ENCODE assay signal across 10 cellular contexts in the genomic region with DNA sequence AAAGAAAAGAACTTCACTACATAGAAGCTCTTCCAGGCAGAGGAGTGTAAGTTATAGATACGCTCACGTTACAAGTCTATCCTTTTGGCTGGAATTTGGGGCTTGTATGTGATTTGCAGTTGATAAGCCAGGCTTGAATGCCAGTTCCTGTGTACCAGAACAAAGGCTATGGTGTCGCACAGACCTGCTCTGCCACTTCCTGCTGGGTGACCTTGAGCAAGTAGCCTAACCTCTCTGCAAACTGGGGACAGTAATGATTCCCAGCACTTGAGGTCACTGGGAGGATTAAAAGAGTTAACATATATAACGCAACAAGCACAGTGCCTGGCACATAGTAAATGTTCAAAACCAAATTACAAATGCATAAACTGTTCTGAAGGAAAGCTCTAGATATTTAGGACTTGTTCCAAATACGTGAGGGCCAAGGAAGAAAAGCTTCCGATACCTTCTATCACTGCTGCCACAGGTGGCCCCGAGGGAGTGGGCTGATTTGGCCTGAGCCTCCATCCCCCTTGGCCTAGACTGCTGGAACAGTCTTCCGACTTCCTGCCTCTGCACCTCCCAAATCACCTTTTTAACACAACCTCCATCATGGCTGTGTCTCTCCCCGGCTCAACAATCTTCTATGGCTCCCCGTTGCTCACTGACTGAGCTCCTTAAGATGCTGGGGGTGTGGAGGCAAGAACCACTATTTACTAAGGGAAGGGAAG. TPM values are rescaled to one million over a fixed set of nuclear protein-coding genes. Genes with fewer than 3 reads are reported as not detected.
DNase-seq lines count a peak whose midpoint lies in the region; ATAC-seq and TF ChIP-seq lines count a peak whose summit lies in the region.
"Had no signal": no experiment of that assay in that cellular context is flagged by ENCODE, and none has a peak within 500 bp of the region (broad histone marks: within the 10 kb centered on the region; RNA-seq: fewer than 3 reads in every experiment).

No MANE protein-coding gene starts in this region.

- CTCF ChIA-PET in activated CD8-positive, alpha-beta memory T cell treated with anti-CD3 and anti-CD28 coated beads, Interleukin-2, amount 10 ng/mL, durations not matched to agents 7 days and 5 days (lab: Charles Lee) = interaction anchor here (1.1 to 8.1 kb wide), 6 partner anchors 18 to 64 kb away, joined by 3 to 37 read pairs (median 20); partner anchors contain the start of gene SEPTIN6

- 68% methylated on average over 10 of the region's 10 CpGs for WGBS in hepatocyte (ENCODE audit: low lambda C conversion rate, missing lambda C conversion rate)
- WGBS in spleen, 5 donors = 65 to 75% (median 68%) methylated on average over 10 of the region's 10 CpGs

- intact Hi-C loops in spleen (cut with DNase I; ENCODE audit: low total_unique reads) = no loop called here

- H3K4me3 ChIP-seq in SJCRH30 (no peak overlapping the region), hepatocyte (no peak overlapping the region), spleen (no peak overlapping the region)

- H3K27ac ChIP-seq in SJCRH30 (peak overlapping the region; percentile 35), hepatocyte (peak overlapping the region; percentile 80), spleen (peak overlapping the region; percentile 49 to 91 (median 82))

- peak overlapping the region; percentile 98 for H3K27ac Mint-ChIP-seq in activated CD8-positive, alpha-beta memory T cell treated with anti-CD3 and anti-CD28 coated beads, Interleukin-2, amount 10 ng/mL, durations not matched to agents 7 days and 5 days

- DNase-seq in activated CD8-positive, alpha-beta memory T cell treated with anti-CD3 and anti-CD28 coated beads, Interleukin-2, amount 10 ng/mL, durations not matched to agents 7 days and 5 days = peak; percentile 58
- DNase-seq in activated CD8-positive, alpha-beta memory T cell treated with anti-CD3 and anti-CD28 coated beads, Interleukin-2, amount 50 U/mL, for 48 hours = no peak
- no peak for DNase-seq in SJCRH30
- no peak for DNase-seq in hepatocyte (ENCODE audit: low spot score)
- peak; percentile 74 for DNase-seq in spleen
- no peak for DNase-seq in NCI-H524 treated with DMSO at 0.1 percent for 48 hours (lab: John Stamatoyannopoulos, UW)
- no peak for DNase-seq in GM20000 (ENCODE audit: low spot score)
- DNase-seq in NCI-H2029 (lab: John Stamatoyannopoulos, UW) = no peak
- DNase-seq: ACHN, RPMI8226 had no signal

- no peak for TF ChIP-seq CTCF in hepatocyte (IDR thresholded peaks at IDR 0.05; ENCODE audit: poor library complexity)
- TF ChIP-seq CTCF in spleen (IDR thresholded peaks at IDR 0.05 in 8 of 11, conservative IDR thresholded peaks at IDR 0.05 in 3 of 11) = no peak
- TF ChIP-seq CTCF in GM20000 (IDR thresholded peaks at IDR 0.05; ENCODE audit: extremely low read depth, missing control alignments) = no peak

- H3K9me2 ChIP-seq in hepatocyte (replicated peaks; ENCODE audit: insufficient read depth) = no peaks in the 10 kb centered on the region

- H3K27me3 Mint-ChIP-seq in activated CD8-positive, alpha-beta memory T cell treated with anti-CD3 and anti-CD28 coated beads, Interleukin-2, amount 10 ng/mL, durations not matched to agents 7 days and 5 days = no peaks in the 10 kb centered on the region

- H3K27me3 ChIP-seq in SJCRH30 (no peaks in the 10 kb centered on the region), hepatocyte (no peaks in the 10 kb centered on the region), spleen (replicated peaks in 1 of 7) (peaks cover 0 to 6% (median 0%) of the 10 kb centered on the region in 7 donors)

- no peak for ATAC-seq in activated CD8-positive, alpha-beta memory T cell treated with anti-CD3 and anti-CD28 coated beads, Interleukin-2, amount 10 ng/mL, durations not matched to agents 7 days and 5 days

- H3K4me3 Mint-ChIP-seq in activated CD8-positive, alpha-beta memory T cell treated with anti-CD3 and anti-CD28 coated beads, Interleukin-2, amount 10 ng/mL, durations not matched to agents 7 days and 5 days = peak overlapping the region; percentile 61

- peaks cover 53% of the 10 kb centered on the region for H3K4me1 Mint-ChIP-seq in activated CD8-positive, alpha-beta memory T cell treated with anti-CD3 and anti-CD28 coated beads, Interleukin-2, amount 10 ng/mL, durations not matched to agents 7 days and 5 days

- H4K20me1 ChIP-seq in hepatocyte (ENCODE audit: insufficient read depth, poor library complexity, severe bottlenecking) = no peaks in the 10 kb centered on the region

- H3K9me3 ChIP-seq in SJCRH30 (replicated peaks) (no peaks in the 10 kb centered on the region), hepatocyte (ENCODE audit: low read depth) (no peaks in the 10 kb centered on the region), spleen (no peaks in the 10 kb centered on the region)

- no peaks in the 10 kb centered on the region for H3K9me3 Mint-ChIP-seq in activated CD8-positive, alpha-beta memory T cell treated with anti-CD3 and anti-CD28 coated beads, Interleukin-2, amount 10 ng/mL, durations not matched to agents 7 days and 5 days (ENCODE audit: low read depth)

- no peaks in the 10 kb centered on the region for H3K79me2 ChIP-seq in hepatocyte

- H3K36me3 ChIP-seq in SJCRH30 (no peaks in the 10 kb centered on the region), hepatocyte (replicated peaks; ENCODE audit: insufficient read depth, low read depth) (no peaks in the 10 kb centered on the region), spleen (no peaks in the 10 kb centered on the region)

- H3K4me1 ChIP-seq in SJCRH30 (peaks cover 17% of the 10 kb centered on the region), hepatocyte (ENCODE audit: insufficient read depth) (no peaks in the 10 kb centered on the region), spleen (peaks cover 15 to 78% (median 37%) of the 10 kb centered on the region in 6 donors)

- peak overlapping the region; percentile 84 for H3K4me2 ChIP-seq in hepatocyte

- TF ChIP-seq POLR2A in spleen (IDR thresholded peaks at IDR 0.05) = no peak

- peaks cover 1% of the 10 kb centered on the region for H3K36me3 Mint-ChIP-seq in activated CD8-positive, alpha-beta memory T cell treated with anti-CD3 and anti-CD28 coated beads, Interleukin-2, amount 10 ng/mL, durations not matched to agents 7 days and 5 days

- H2AFZ ChIP-seq in hepatocyte = no peak overlapping the region

RNA-seq across cellular contexts. Expression of gene SOWAHD, which starts 1.3 kb away (rescaled TPM):
- 1 to 10 TPM; 2.1 to 4.7 TPM for total RNA-seq in activated CD8-positive, alpha-beta memory T cell treated with anti-CD3 and anti-CD28 coated beads, Interleukin-2, amount 10 ng/mL, durations not matched to agents 7 days and 5 days
- not detected in 2 replicates for total RNA-seq in SJCRH30 (2014; rRNA removed; shearing (Covaris generic))
- total RNA-seq in hepatocyte (0.24 and 1.00 TPM in 2 replicates), spleen (1 to 10 TPM; 5.0 to 9.5 (median 8.1) TPM)
- polyA plus RNA-seq in hepatocyte (1.3 and 2.0 TPM in 2 replicates), spleen (10 to 100 TPM; 19.2 to 26.2 (median 19.9) TPM)

RNA-seq across cellular contexts. Expression of gene RPL39, which starts 34.3 kb away (rescaled TPM):
- total RNA-seq in activated CD8-positive, alpha-beta memory T cell treated with anti-CD3 and anti-CD28 coated beads, Interleukin-2, amount 10 ng/mL, durations not matched to agents 7 days and 5 days = 1,000 to 10,000 TPM; 1,797 to 1,809 TPM
- total RNA-seq in SJCRH30 (2014; rRNA removed; shearing (Covaris generic)) = 7,998 and 9,259 TPM in 2 replicates
- 6,564 and 8,635 TPM in 2 replicates for total RNA-seq in hepatocyte
- polyA plus RNA-seq in hepatocyte = 647 and 687 TPM in 2 replicates
- 1,000 to 10,000 TPM; 1,435 to 2,313 (median 1,812) TPM for total RNA-seq in spleen
- over 10,000 TPM; 15,023 to 18,857 (median 18,305) TPM for polyA plus RNA-seq in spleen

Comparison
In these comparisons a context has a peak if more than half of its experiments do, and no peak if none do; other contexts are left out.
1. DNase-seq: peak in activated CD8-positive, alpha-beta memory T cell treated with anti-CD3 and anti-CD28 coated beads, Interleukin-2, amount 10 ng/mL, durations not matched to agents 7 days and 5 days (single experiment) and spleen (single experiment); none in activated CD8-positive, alpha-beta memory T cell treated with anti-CD3 and anti-CD28 coated beads, Interleukin-2, amount 50 U/mL, for 48 hours (single experiment), SJCRH30 (0 of 2), hepatocyte (single experiment), NCI-H524 treated with DMSO at 0.1 percent for 48 hours (single experiment), GM20000 (single experiment) and NCI-H2029 (single experiment).
2. Peak in every context shown above with its lines, with median percentiles within 50 percentile points of each other: H3K27ac ChIP-seq.